In genomic region chr1:40803447-40803846, GRCh38 we compare ENCODE assay signal across 21 cellular contexts. TPM values are rescaled to one million over a fixed set of nuclear protein-coding genes. Genes with fewer than 3 reads are reported as not detected.
DNase-seq lines count a peak whose midpoint lies in the region; ATAC-seq and TF ChIP-seq lines count a peak whose summit lies in the region.
"Had no signal": no experiment of that assay in that cellular context is flagged by ENCODE, and none has a peak within 500 bp of the region (broad histone marks: within the 10 kb centered on the region; RNA-seq: fewer than 3 reads in every experiment).

No MANE protein-coding gene starts in this region.

- H3K4me3 Mint-ChIP-seq in GM23338 (peak overlapping the region; percentile 26; the same call in 1 of the 3 replicates), activated B cell treated with CpG ODN at 0.5 μM for 24 hours (no peak overlapping the region)
- H3K4me3 Mint-ChIP-seq: activated naive CD8-positive, alpha-beta T cell treated with anti-CD3 and anti-CD28 coated beads, Interleukin-2, amount 10 ng/mL, durations not matched to agents 7 days and 5 days; activated T-helper 1 cell treated with anti-CD3 and anti-CD28 coated beads, Interleukin-12 subunit alpha, Interleukin-12 subunit beta, Interleukin-2, Interleukin-4 antibody, amounts not matched to agents 30 ng/mL and 10 ng/mL and 1 ng/mL, durations not matched to agents 14 hours and 24 hours and 36 hours; T-helper 2 cell treated with Interferon-gamma antibody and Interleukin-4, amounts not matched to agents 5 μg/mL and 100 μg/mL, for 36 hours had no signal

- H3K4me1 Mint-ChIP-seq in GM23338 (peaks cover 60% of the 10 kb centered on the region), activated B cell treated with CpG ODN at 0.5 μM for 24 hours (peaks cover 33% of the 10 kb centered on the region)

- no peak overlapping the region for H3K27ac ChIP-seq in GM23338 (ENCODE audit: low read depth)
- peak overlapping the region; percentile 84 for H3K27ac ChIP-seq in muscle layer of colon (ENCODE audit: low read depth, low read length)
- peak overlapping the region; percentile 79 to 85 for H3K27ac ChIP-seq in tibial artery

- ATAC-seq in GM23338 (peak; percentile 15), activated B cell treated with CpG ODN at 0.5 μM for 24 hours (ENCODE audit: low read depth) (no peak), GM19455 (IDR thresholded peaks at IDR 0.05; ENCODE audit: unreplicated experiment) (no peak)
- ATAC-seq: PC-3 had no signal

- peak overlapping the region; percentile 78 for H3K4me2 ChIP-seq in GM23338

- TF ChIP-seq CTCF in GM23338 (conservative IDR thresholded peaks at IDR 0.05; ENCODE audit: low read depth in 2 of 2): no peak
- no peak for TF ChIP-seq CTCF in activated B cell treated with CpG ODN at 0.5 μM for 24 hours (IDR thresholded peaks at IDR 0.05)
- TF ChIP-seq CTCF in tibial artery (IDR thresholded peaks at IDR 0.05): no peak

- CTCF ChIA-PET in activated B cell treated with CpG ODN at 0.5 μM for 24 hours (lab: Charles Lee): no interaction called here

- H3K9ac ChIP-seq in muscle layer of colon (ENCODE audit: low read length): no peak overlapping the region

- peaks cover 54% of the 10 kb centered on the region for H3K4me1 ChIP-seq in GM23338 (ENCODE audit: insufficient read depth)
- H3K4me1 ChIP-seq in muscle layer of colon (ENCODE audit: insufficient read depth, low read length): peaks cover 74% of the 10 kb centered on the region
- H3K4me1 ChIP-seq in tibial artery: peaks cover 9 to 97% (median 78%) of the 10 kb centered on the region in 4 donors

- no peak overlapping the region; the same call in 1 of the 2 replicates for H2AFZ ChIP-seq in GM23338

- POLR2A ChIA-PET in activated B cell treated with CpG ODN at 0.5 μM for 24 hours (lab: Charles Lee): interaction anchor here (0.6 to 1.4 kb wide), 2 partner anchors 112 to 523 kb away, joined by 5 to 8 read pairs; partner anchors contain the start of gene NFYC

- H3K4me3 ChIP-seq in GM23338 (0 out of 2 replicates have a peak overlapping the region, but pooled peaks have one; percentile 57), muscle layer of colon (ENCODE audit: low read depth in 1 of 2, low read length in 2 of 2) (no peak overlapping the region), tibial artery (no peak overlapping the region)
- H3K4me3 ChIP-seq: GM12878 had no signal

- peaks cover 18% of the 10 kb centered on the region; the same call in 1 of the 2 replicates for H3K27me3 ChIP-seq in GM23338 (ENCODE audit: insufficient read depth)
- no peaks in the 10 kb centered on the region for H3K27me3 ChIP-seq in muscle layer of colon (ENCODE audit: control insufficient read depth in 1 of 2, insufficient read depth in 2 of 2, low read length in 2 of 2)
- H3K27me3 ChIP-seq in tibial artery: no peaks in the 10 kb centered on the region
- H3K27me3 ChIP-seq: dorsolateral prefrontal cortex had no signal

- no peaks in the 10 kb centered on the region for H4K20me1 ChIP-seq in GM23338 (replicated peaks; ENCODE audit: insufficient read depth)

- H3K36me3 ChIP-seq in GM23338 (ENCODE audit: insufficient read depth): no peaks in the 10 kb centered on the region
- H3K36me3 ChIP-seq in muscle layer of colon (ENCODE audit: insufficient read depth, low read length): no peaks in the 10 kb centered on the region
- H3K36me3 ChIP-seq in tibial artery: no peaks in the 10 kb centered on the region

- DNase-seq in GM23338 (ENCODE audit: low spot score): peak; percentile 36
- no peak for DNase-seq in activated B cell treated with CpG ODN at 0.5 μM for 24 hours
- no peak for DNase-seq in tibial artery
- no peak for DNase-seq in ecto neural progenitor cell (ENCODE audit: low spot score)
- no peak for DNase-seq in AG08395 (ENCODE audit: low spot score)
- DNase-seq: activated CD4-positive, CD25-positive, alpha-beta regulatory T cell; activated naive CD8-positive, alpha-beta T cell treated with anti-CD3 and anti-CD28 coated beads, Interleukin-2, amount 10 ng/mL, durations not matched to agents 7 days and 5 days; DMS 273 treated with DMSO at 0.1 percent for 48 hours; dorsolateral prefrontal cortex; GF-D8; glutamatergic neuron; NCI-H2081; NCI-H524; PC-3; stimulated activated naive CD4-positive, alpha-beta T cell had no signal

- H3K9me2 ChIP-seq in GM23338 (ENCODE audit: insufficient read depth): no peaks in the 10 kb centered on the region

- no peaks in the 10 kb centered on the region; the same call in 1 of the 2 replicates for H3F3A ChIP-seq in GM23338 (replicated peaks; ENCODE audit: low read depth)

- H3K79me2 ChIP-seq in GM23338 (replicated peaks; ENCODE audit: insufficient read depth): no peaks in the 10 kb centered on the region

- H3K27ac Mint-ChIP-seq in GM23338: no peak overlapping the region; the same call in 1 of the 2 replicates
- H3K27ac Mint-ChIP-seq in activated B cell treated with CpG ODN at 0.5 μM for 24 hours: peak overlapping the region; percentile 74
- H3K27ac Mint-ChIP-seq: activated naive CD8-positive, alpha-beta T cell treated with anti-CD3 and anti-CD28 coated beads, Interleukin-2, amount 10 ng/mL, durations not matched to agents 7 days and 5 days; activated T-helper 1 cell treated with anti-CD3 and anti-CD28 coated beads, Interleukin-12 subunit alpha, Interleukin-12 subunit beta, Interleukin-2, Interleukin-4 antibody, amounts not matched to agents 30 ng/mL and 10 ng/mL and 1 ng/mL, durations not matched to agents 14 hours and 24 hours and 36 hours; T-helper 2 cell treated with Interferon-gamma antibody and Interleukin-4, amounts not matched to agents 5 μg/mL and 100 μg/mL, for 36 hours had no signal

- H3K9me3 Mint-ChIP-seq in GM23338 (no peaks in the 10 kb centered on the region), activated B cell treated with CpG ODN at 0.5 μM for 24 hours (no peaks in the 10 kb centered on the region)
- H3K9me3 Mint-ChIP-seq: activated naive CD8-positive, alpha-beta T cell treated with anti-CD3 and anti-CD28 coated beads, Interleukin-2, amount 10 ng/mL, durations not matched to agents 7 days and 5 days; activated T-helper 1 cell treated with anti-CD3 and anti-CD28 coated beads, Interleukin-12 subunit alpha, Interleukin-12 subunit beta, Interleukin-2, Interleukin-4 antibody, amounts not matched to agents 30 ng/mL and 10 ng/mL and 1 ng/mL, durations not matched to agents 14 hours and 24 hours and 36 hours; nephron; T-helper 2 cell treated with Interferon-gamma antibody and Interleukin-4, amounts not matched to agents 5 μg/mL and 100 μg/mL, for 36 hours had no signal

- intact Hi-C loops in activated B cell treated with CpG ODN at 0.5 μM for 24 hours (cut with micrococcal nuclease) (loop anchor here (2.0 to 5.0 kb wide), 2 partner anchors 95 to 111 kb away; partner anchors contain the start of gene NFYC), tibial artery (cut with DNase I; ENCODE audit: low total_unique reads) (no loop called here)

- H3K36me3 Mint-ChIP-seq in GM23338 (ENCODE audit: low read depth) (no peaks in the 10 kb centered on the region), activated B cell treated with CpG ODN at 0.5 μM for 24 hours (ENCODE audit: low read depth) (no peaks in the 10 kb centered on the region)
- H3K36me3 Mint-ChIP-seq: activated naive CD8-positive, alpha-beta T cell treated with anti-CD3 and anti-CD28 coated beads, Interleukin-2, amount 10 ng/mL, durations not matched to agents 7 days and 5 days had no signal

- H3K9me3 ChIP-seq in muscle layer of colon (ENCODE audit: low read length): no peaks in the 10 kb centered on the region
- no peaks in the 10 kb centered on the region for H3K9me3 ChIP-seq in tibial artery

- H3K27me3 Mint-ChIP-seq in GM23338 (ENCODE audit: insufficient read depth, low read depth, poor library complexity) (peaks cover 18% of the 10 kb centered on the region), activated B cell treated with CpG ODN at 0.5 μM for 24 hours (no peaks in the 10 kb centered on the region)

TF ChIP-seq in GM23338, 12 proteins besides CTCF, POLR2A, EP300 and RAD21 (continues in another document):
- TF ChIP-seq EZH2 (IDR thresholded peaks at IDR 0.05; ENCODE audit: low read depth, unreplicated experiment): no peak
- no peak for TF ChIP-seq ZNF331 (CRISPR knock-in tag; IDR thresholded peaks at IDR 0.05; ENCODE audit: low read depth)
- TF ChIP-seq POLR2AphosphoS5 (IDR thresholded peaks at IDR 0.05; ENCODE audit: low read depth): no peak
- no peak for TF ChIP-seq NANOG (IDR thresholded peaks at IDR 0.05; ENCODE audit: borderline replicate concordance)
- TF ChIP-seq JUNB (IDR thresholded peaks at IDR 0.05; ENCODE audit: unreplicated experiment): no peak

RNA-seq across cellular contexts. Expression of gene KCNQ4, which starts 19.9 kb away (rescaled TPM):
- 2.9 and 3.0 TPM in 2 replicates for total RNA-seq in GM23338 (2014; rRNA removed; shearing (Covaris generic))
- 1.3 and 2.0 TPM in 2 replicates for polyA plus RNA-seq in GM23338 (2016; fragmentation: Nextera tagmentation; extraction: Ambion mirVana)
- 0.20 and 0.27 TPM in 2 replicates for total RNA-seq in activated B cell treated with CpG ODN at 0.5 μM for 24 hours

RNA-seq across cellular contexts. Expression of gene CITED4, which starts 58.7 kb away (rescaled TPM):
- 16.4 and 18.7 TPM in 2 replicates for total RNA-seq in GM23338 (2014; rRNA removed; shearing (Covaris generic))
- 2.9 and 7.7 TPM in 2 replicates for polyA plus RNA-seq in GM23338 (2016; fragmentation: Nextera tagmentation; extraction: Ambion mirVana)
- 0.54 and 0.98 TPM in 2 replicates for total RNA-seq in activated B cell treated with CpG ODN at 0.5 μM for 24 hours
